25 cellular contexts compared by ENCODE assay signal in genomic region chr2:112843288-112843687, GRCh38. TPM values are rescaled to one million over a fixed set of nuclear protein-coding genes. Genes with fewer than 3 reads are reported as not detected.
DNase-seq lines count a peak whose midpoint lies in the region; ATAC-seq, FAIRE-seq and TF ChIP-seq lines count a peak whose summit lies in the region.
"Had no signal": no experiment of that assay in that cellular context is flagged by ENCODE, and none has a peak within 500 bp of the region (broad histone marks: within the 10 kb centered on the region; RNA-seq: fewer than 3 reads in every experiment).

No MANE protein-coding gene starts in this region.

- no peak for FAIRE-seq in HTR-8/SVneo (lab: Jason Lieb, UNC)
- FAIRE-seq: A549, D721Med, GM12878, GM19239, H1 had no signal

- intact Hi-C loops in CD14-positive monocyte (cut with micrococcal nuclease) = no loop called here
- intact Hi-C loops in left colon (cut with DNase I, micrococcal nuclease) = no loop called here

- no peaks in the 10 kb centered on the region for H3K27me3 ChIP-seq in neutrophil
- H3K27me3 ChIP-seq: BE2C had no signal

- peaks cover 53% of the 10 kb centered on the region for H3K4me1 Mint-ChIP-seq in CD14-positive monocyte
- H3K4me1 Mint-ChIP-seq: CD8-positive, alpha-beta memory T cell had no signal

- no peak for TF ChIP-seq CTCF in CD14-positive monocyte (IDR thresholded peaks at IDR 0.05)
- TF ChIP-seq CTCF in neutrophil (IDR thresholded peaks at IDR 0.05) = no peak

- peak overlapping the region; percentile 91 for H3K27ac ChIP-seq in neutrophil
- H3K27ac ChIP-seq: A549, C4-2B, GM23248 had no signal

- H3K4me3 ChIP-seq in neutrophil (ENCODE audit: low read depth in 1 of 2, low read length in 1 of 2) = no peak overlapping the region
- H3K4me3 ChIP-seq: A549, GM12878, GM23248 had no signal

- H3K9me3 ChIP-seq in neutrophil = no peaks in the 10 kb centered on the region
- H3K9me3 ChIP-seq: A549, BE2C had no signal

- H3K4me1 ChIP-seq in neutrophil (ENCODE audit: control insufficient read depth in 1 of 2, insufficient read depth in 1 of 2, low read depth in 1 of 2, low read length in 1 of 2) = peaks cover 50 to 51% of the 10 kb centered on the region in 2 experiments
- H3K4me1 ChIP-seq: BE2C had no signal

- H3K36me3 Mint-ChIP-seq in CD14-positive monocyte = peaks cover 0 to 3% of the 10 kb centered on the region in 2 donors
- H3K36me3 Mint-ChIP-seq: CD8-positive, alpha-beta memory T cell had no signal

- peaks cover 1 to 3% (median 2%) of the 10 kb centered on the region in 3 donors for H3K27me3 Mint-ChIP-seq in CD14-positive monocyte (ENCODE audit: low read depth in 3 of 3)

- H3K36me3 ChIP-seq in neutrophil = no peaks in the 10 kb centered on the region
- H3K36me3 ChIP-seq: BE2C had no signal

- peak overlapping the region in 6 of 7 donors; percentile 9 to 100 (median 99) for H3K27ac Mint-ChIP-seq in CD14-positive monocyte
- H3K27ac Mint-ChIP-seq: CD4-positive, alpha-beta T cell; CD8-positive, alpha-beta memory T cell had no signal

- ATAC-seq in left colon (peak; percentile 73), HG03039 (IDR thresholded peaks at IDR 0.05; ENCODE audit: unreplicated experiment) (no peak)
- ATAC-seq: A549, GM12878 had no signal

- DNase-seq in CD14-positive monocyte (ENCODE audit: low spot score) = no peak
- DNase-seq in left colon = no peak
- DNase-seq in HTR-8/SVneo (ENCODE audit: insufficient read length, low spot score) = no peak
- no peak for DNase-seq in NCI-H510A treated with DMSO at 0.1 percent for 48 hours (lab: John Stamatoyannopoulos, UW)
- DNase-seq: 8988T; ACHN; AML-193; BE2C; CD4-positive, alpha-beta T cell; CD8-positive, alpha-beta memory T cell; DMS 273 treated with DMSO at 0.1 percent for 48 hours; DMS79; EL; GDM1; GM23248; H7; HCEC 1CT had no signal

- peaks cover 0 to 6% (median 3%) of the 10 kb centered on the region in 7 donors for H3K9me3 Mint-ChIP-seq in CD14-positive monocyte
- H3K9me3 Mint-ChIP-seq: CD4-positive, alpha-beta T cell; CD8-positive, alpha-beta memory T cell had no signal

- no peak overlapping the region for H3K4me3 Mint-ChIP-seq in CD14-positive monocyte
- H3K4me3 Mint-ChIP-seq: CD4-positive, alpha-beta T cell; CD8-positive, alpha-beta memory T cell had no signal

RNA-seq across cellular contexts. Expression of gene IL1B, which starts 6.7 kb away (rescaled TPM):
- 100 to 1,000 TPM in 1 of 2 donors, 10 to 100 TPM in 1; 65.1 to 114 TPM for polyA plus RNA-seq in CD14-positive monocyte
- total RNA-seq in left colon = 1 to 10 TPM; 4.2 to 7.3 TPM
- total RNA-seq: CD8-positive, alpha-beta memory T cell; H1; H7 had no signal
- polyA plus RNA-seq: CD8-positive, alpha-beta memory T cell; H1 had no signal

RNA-seq across cellular contexts. Expression of gene IL1A, which starts 59.0 kb away (rescaled TPM):
- under 1 TPM in 1 of 2 donors, not detected in 1; 0.26 TPM for polyA plus RNA-seq in CD14-positive monocyte
- total RNA-seq in left colon = under 1 TPM; 0.12 to 0.17 TPM
- total RNA-seq: CD4-positive, alpha-beta T cell had no signal
- polyA plus RNA-seq: CD8-positive, alpha-beta memory T cell; GM23248 had no signal
